Comparison of ENCODE assay signal across 1 cellular context in the genomic region with DNA sequence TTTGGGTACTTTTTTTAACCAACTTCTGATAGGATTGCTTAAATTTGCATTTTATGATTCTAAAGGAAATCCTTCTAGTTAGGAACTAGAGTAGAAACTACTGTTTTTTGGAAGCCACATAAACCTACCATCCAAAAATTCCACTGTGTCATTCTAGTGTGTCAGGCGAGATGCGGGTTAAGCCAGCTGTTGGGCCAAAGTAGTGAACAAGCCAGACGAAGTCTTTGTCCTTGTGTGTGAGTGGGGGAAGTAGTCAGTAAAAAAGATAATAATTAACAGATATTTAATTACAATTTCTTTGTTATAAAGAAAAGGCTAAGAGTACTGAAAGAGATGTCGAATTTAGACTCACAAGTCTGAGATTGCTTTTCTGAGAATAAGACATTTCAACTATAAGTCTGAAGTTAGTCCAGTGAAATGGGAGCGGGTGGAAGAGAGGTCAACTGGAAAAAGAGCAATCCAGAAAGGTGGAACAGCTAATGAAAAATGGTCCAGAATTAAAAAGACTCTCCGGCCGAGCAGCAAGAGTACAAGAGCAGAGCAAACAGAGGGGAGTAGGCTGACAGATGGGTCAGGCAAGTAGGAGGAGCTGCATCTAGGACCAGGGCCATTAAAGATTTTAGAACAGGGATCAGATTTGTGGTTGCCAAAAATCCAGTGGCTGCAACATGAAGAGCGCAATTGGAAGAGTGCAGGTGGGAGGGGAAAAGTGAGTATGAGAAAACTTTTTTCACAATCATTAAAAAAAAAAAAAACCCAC.
TF ChIP-seq lines count a peak whose summit lies in the region.

No MANE protein-coding gene starts in this region.

TF ChIP-seq in GM23338, 12 proteins besides CTCF, POLR2A, EP300 and RAD21 (continued from another document):
- TF ChIP-seq, protein P1, sequence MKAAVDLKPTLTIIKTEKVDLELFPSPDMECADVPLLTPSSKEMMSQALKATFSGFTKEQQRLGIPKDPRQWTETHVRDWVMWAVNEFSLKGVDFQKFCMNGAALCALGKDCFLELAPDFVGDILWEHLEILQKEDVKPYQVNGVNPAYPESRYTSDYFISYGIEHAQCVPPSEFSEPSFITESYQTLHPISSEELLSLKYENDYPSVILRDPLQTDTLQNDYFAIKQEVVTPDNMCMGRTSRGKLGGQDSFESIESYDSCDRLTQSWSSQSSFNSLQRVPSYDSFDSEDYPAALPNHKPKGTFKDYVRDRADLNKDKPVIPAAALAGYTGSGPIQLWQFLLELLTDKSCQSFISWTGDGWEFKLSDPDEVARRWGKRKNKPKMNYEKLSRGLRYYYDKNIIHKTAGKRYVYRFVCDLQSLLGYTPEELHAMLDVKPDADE (IDR thresholded peaks at IDR 0.05) = no peak
- TF ChIP-seq ZNF462 (CRISPR knock-in tag; IDR thresholded peaks at IDR 0.05) = no peak
- TF ChIP-seq EZH2phosphoT487 (IDR thresholded peaks at IDR 0.05; ENCODE audit: unreplicated experiment) = no peak
- no peak for TF ChIP-seq ZNF114 (CRISPR knock-in tag; IDR thresholded peaks at IDR 0.05)
- no peak for TF ChIP-seq ZNF331 (CRISPR knock-in tag; IDR thresholded peaks at IDR 0.05; ENCODE audit: low read depth)
- no peak for TF ChIP-seq JUNB (IDR thresholded peaks at IDR 0.05; ENCODE audit: unreplicated experiment)
- no peak for TF ChIP-seq EZH2 (IDR thresholded peaks at IDR 0.05; ENCODE audit: low read depth, unreplicated experiment)
- TF ChIP-seq POLR2AphosphoS5 (IDR thresholded peaks at IDR 0.05; ENCODE audit: low read depth) = no peak
- TF ChIP-seq STAT1 (IDR thresholded peaks at IDR 0.05; ENCODE audit: unreplicated experiment) = no peak
